ENCODE assay signal across 8 cellular contexts in the genomic region with DNA sequence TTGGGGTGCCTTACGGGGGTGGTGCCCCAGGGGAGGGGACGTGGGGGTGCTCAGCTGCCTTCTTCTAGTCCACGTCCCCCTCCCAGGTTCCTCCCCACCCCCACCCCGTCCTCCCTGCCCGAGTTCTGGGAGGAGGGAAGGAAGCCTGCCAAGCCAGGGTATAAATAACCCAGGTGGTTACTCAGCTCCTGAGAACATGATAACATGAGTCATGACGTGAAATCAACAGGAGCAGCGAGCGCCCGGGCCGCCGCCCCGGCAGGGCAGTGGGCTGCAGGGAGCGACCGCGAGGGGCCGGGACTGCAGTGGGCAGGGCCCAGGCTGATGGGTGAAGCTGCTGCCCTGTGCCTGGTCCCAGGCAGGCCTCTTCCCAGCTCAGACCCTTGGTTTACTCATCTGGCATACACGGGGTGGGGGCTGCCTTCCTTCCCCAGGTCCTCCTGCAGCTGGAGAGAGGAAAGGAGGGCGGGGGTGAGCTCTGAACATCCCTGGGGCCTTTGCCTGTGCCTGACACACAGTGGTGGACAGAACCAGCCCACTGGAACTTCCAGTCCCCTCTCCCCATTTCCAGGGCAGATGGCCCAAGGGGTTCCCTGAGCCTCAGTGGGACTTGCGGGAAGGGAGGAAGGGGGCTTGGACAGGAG. TPM values are rescaled to one million over a fixed set of nuclear protein-coding genes. Genes with fewer than 3 reads are reported as not detected.
A peak's percentile ranks its signal among the peaks of the same experiment; 100 is the strongest.
DNase-seq lines count a peak whose midpoint lies in the region; ATAC-seq and TF ChIP-seq lines count a peak whose summit lies in the region.

No MANE protein-coding gene starts in this region.

- H2AFZ ChIP-seq in parathyroid adenoma, result no peak overlapping the region

- H3K4me3 ChIP-seq in BLaER1 treated with 17β-estradiol and CSF1 and Interleukin-3, amounts not matched to agents 10 nM and 100 nM, result 0 out of 20 replicates have a peak overlapping the region, but pooled peaks of 1 of the 10 experiments have one; percentile 24
- no peak overlapping the region for H3K4me3 ChIP-seq in HFF-Myc (replicated peaks; ENCODE audit: low read depth, low read length)
- H3K4me3 ChIP-seq in parathyroid adenoma (ENCODE audit: low read depth, low read length), result no peak overlapping the region

- H3K9me3 ChIP-seq in BLaER1 treated with 17β-estradiol and CSF1 and Interleukin-3, amounts not matched to agents 10 nM and 100 nM (replicated peaks in 1 of 11), result no peaks in the 10 kb centered on the region
- H3K9me3 ChIP-seq in parathyroid adenoma (ENCODE audit: control insufficient read depth, low read length), result no peaks in the 10 kb centered on the region

- no peak overlapping the region for H3K4me3 Mint-ChIP-seq in WTC11

- POLR2A ChIA-PET in WTC11 (lab: Charles Lee), result no interaction called here

- no peaks in the 10 kb centered on the region for H3K9me3 Mint-ChIP-seq in WTC11

- H3K36me3 ChIP-seq in BLaER1 treated with 17β-estradiol and CSF1 and Interleukin-3, amounts not matched to agents 10 nM and 100 nM, result no peaks in the 10 kb centered on the region
- no peaks in the 10 kb centered on the region for H3K36me3 ChIP-seq in parathyroid adenoma (ENCODE audit: control insufficient read depth, insufficient read depth, low read length)

- TF ChIP-seq CTCF in HFF-Myc (IDR thresholded peaks at IDR 0.05; ENCODE audit: low read depth, low read length, missing control alignments) (no peak), WTC11 (IDR thresholded peaks at IDR 0.05) (no peak), parathyroid adenoma (IDR thresholded peaks at IDR 0.05) (no peak)

- peak overlapping the region; percentile 67 to 86 (median 81) for H3K4me2 ChIP-seq in BLaER1 treated with 17β-estradiol and CSF1 and Interleukin-3, amounts not matched to agents 10 nM and 100 nM
- H3K4me2 ChIP-seq in parathyroid adenoma (ENCODE audit: low read length), result peak overlapping the region; percentile 51

- no peaks in the 10 kb centered on the region for H3K79me2 ChIP-seq in parathyroid adenoma

- H3K27ac ChIP-seq in BLaER1 treated with 17β-estradiol and CSF1 and Interleukin-3, amounts not matched to agents 10 nM and 100 nM, result no peak overlapping the region
- H3K27ac ChIP-seq in parathyroid adenoma, result peak overlapping the region; percentile 19

- peaks cover 71 to 94% (median 84%) of the 10 kb centered on the region in 11 experiments for H3K27me3 ChIP-seq in BLaER1 treated with 17β-estradiol and CSF1 and Interleukin-3, amounts not matched to agents 10 nM and 100 nM
- no peaks in the 10 kb centered on the region for H3K27me3 ChIP-seq in parathyroid adenoma (ENCODE audit: control insufficient read depth, insufficient read depth, low read length)

- ATAC-seq in WTC11 (peak; percentile 24), HG03520 (IDR thresholded peaks at IDR 0.05; ENCODE audit: unreplicated experiment) (no peak), HG03442 (IDR thresholded peaks at IDR 0.05; ENCODE audit: unreplicated experiment) (no peak)

- CTCF ChIA-PET in WTC11 (lab: Charles Lee), result interaction anchor here (0.5 to 4.8 kb wide), 9 partner anchors 13 to 83 kb away, joined by 3 to 20 read pairs (median 4); no protein-coding TSS in a partner anchor

- H3K4me1 ChIP-seq in BLaER1 treated with 17β-estradiol and CSF1 and Interleukin-3, amounts not matched to agents 10 nM and 100 nM, result peaks cover 31 to 41% (median 35%) of the 10 kb centered on the region in 10 experiments
- peaks cover 5% of the 10 kb centered on the region for H3K4me1 ChIP-seq in parathyroid adenoma

- H3K27ac Mint-ChIP-seq in WTC11, result no peak overlapping the region

- peaks cover 36% of the 10 kb centered on the region for H3K4me1 Mint-ChIP-seq in WTC11

- DNase-seq in HFF-Myc (ENCODE audit: extremely low read depth, low read depth) (peak; percentile 52), WTC11 (ENCODE audit: low spot score) (no peak), fibroblast of gingiva (ENCODE audit: low read depth) (peak; percentile 10), GOT3 (lab: John Stamatoyannopoulos, UW) (no peak)

- H3K36me3 Mint-ChIP-seq in WTC11, result no peaks in the 10 kb centered on the region

- peaks cover 29% of the 10 kb centered on the region for H3K27me3 Mint-ChIP-seq in WTC11 (ENCODE audit: low read depth)

- peak overlapping the region in 1 of 11 experiments; percentile 18; a peak in 1 of 22 replicates for H3K9ac ChIP-seq in BLaER1 treated with 17β-estradiol and CSF1 and Interleukin-3, amounts not matched to agents 10 nM and 100 nM
- H3K9ac ChIP-seq in parathyroid adenoma, result no peak overlapping the region

- H4K20me1 ChIP-seq in BLaER1 treated with 17β-estradiol and CSF1 and Interleukin-3, amounts not matched to agents 10 nM and 100 nM, result peaks cover 0 to 97% (median 40%) of the 10 kb centered on the region in 11 experiments; a peak in 16 of 22 replicates

TF ChIP-seq in WTC11, 78 proteins besides CTCF, POLR2A, EP300 and RAD21:
- TF ChIP-seq, protein P1, sequence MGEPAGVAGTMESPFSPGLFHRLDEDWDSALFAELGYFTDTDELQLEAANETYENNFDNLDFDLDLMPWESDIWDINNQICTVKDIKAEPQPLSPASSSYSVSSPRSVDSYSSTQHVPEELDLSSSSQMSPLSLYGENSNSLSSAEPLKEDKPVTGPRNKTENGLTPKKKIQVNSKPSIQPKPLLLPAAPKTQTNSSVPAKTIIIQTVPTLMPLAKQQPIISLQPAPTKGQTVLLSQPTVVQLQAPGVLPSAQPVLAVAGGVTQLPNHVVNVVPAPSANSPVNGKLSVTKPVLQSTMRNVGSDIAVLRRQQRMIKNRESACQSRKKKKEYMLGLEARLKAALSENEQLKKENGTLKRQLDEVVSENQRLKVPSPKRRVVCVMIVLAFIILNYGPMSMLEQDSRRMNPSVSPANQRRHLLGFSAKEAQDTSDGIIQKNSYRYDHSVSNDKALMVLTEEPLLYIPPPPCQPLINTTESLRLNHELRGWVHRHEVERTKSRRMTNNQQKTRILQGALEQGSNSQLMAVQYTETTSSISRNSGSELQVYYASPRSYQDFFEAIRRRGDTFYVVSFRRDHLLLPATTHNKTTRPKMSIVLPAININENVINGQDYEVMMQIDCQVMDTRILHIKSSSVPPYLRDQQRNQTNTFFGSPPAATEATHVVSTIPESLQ (CRISPR knock-in tag; IDR thresholded peaks at IDR 0.05), result no peak
- TF ChIP-seq, protein P2, sequence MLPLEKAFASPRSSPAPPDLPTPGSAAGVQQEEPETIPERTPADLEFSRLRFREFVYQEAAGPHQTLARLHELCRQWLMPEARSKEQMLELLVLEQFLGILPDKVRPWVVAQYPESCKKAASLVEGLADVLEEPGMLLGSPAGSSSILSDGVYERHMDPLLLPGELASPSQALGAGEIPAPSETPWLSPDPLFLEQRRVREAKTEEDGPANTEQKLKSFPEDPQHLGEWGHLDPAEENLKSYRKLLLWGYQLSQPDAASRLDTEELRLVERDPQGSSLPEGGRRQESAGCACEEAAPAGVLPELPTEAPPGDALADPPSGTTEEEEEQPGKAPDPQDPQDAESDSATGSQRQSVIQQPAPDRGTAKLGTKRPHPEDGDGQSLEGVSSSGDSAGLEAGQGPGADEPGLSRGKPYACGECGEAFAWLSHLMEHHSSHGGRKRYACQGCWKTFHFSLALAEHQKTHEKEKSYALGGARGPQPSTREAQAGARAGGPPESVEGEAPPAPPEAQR (CRISPR knock-in tag; IDR thresholded peaks at IDR 0.05), result no peak
- TF ChIP-seq, protein P3, sequence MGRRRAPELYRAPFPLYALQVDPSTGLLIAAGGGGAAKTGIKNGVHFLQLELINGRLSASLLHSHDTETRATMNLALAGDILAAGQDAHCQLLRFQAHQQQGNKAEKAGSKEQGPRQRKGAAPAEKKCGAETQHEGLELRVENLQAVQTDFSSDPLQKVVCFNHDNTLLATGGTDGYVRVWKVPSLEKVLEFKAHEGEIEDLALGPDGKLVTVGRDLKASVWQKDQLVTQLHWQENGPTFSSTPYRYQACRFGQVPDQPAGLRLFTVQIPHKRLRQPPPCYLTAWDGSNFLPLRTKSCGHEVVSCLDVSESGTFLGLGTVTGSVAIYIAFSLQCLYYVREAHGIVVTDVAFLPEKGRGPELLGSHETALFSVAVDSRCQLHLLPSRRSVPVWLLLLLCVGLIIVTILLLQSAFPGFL (CRISPR knock-in tag; IDR thresholded peaks at IDR 0.05; ENCODE audit: borderline replicate concordance), result no peak
- TF ChIP-seq TEAD4 (CRISPR knock-in tag; IDR thresholded peaks at IDR 0.05), result no peak

RNA-seq across cellular contexts. Expression of a gene that starts 8.8 kb away (rescaled TPM):
- total RNA-seq in WTC11 (2021), result 6.8 to 9.2 TPM (median 7.7 TPM) in 3 replicates

Comparison
In these comparisons a context has a peak if more than half of its experiments do, and no peak if none do; other contexts are left out.
1. DNase-seq: peak in HFF-Myc (single experiment) and fibroblast of gingiva (single experiment); none in WTC11 (single experiment) and GOT3 (single experiment).